ENCODE assay signal across 1 cellular context in genomic region chr20:50928469-50928868, GRCh38.
A peak's percentile ranks its signal among the peaks of the same experiment; 100 is the strongest.
TF ChIP-seq lines count a peak whose summit lies in the region.

No MANE protein-coding gene starts in this region.

TF ChIP-seq in HepG2, 621 proteins besides CTCF, POLR2A, EP300 and RAD21:
- TF ChIP-seq PHF5A (CRISPR knock-in tag; IDR thresholded peaks at IDR 0.05; ENCODE audit: low read depth, unreplicated experiment) (no peak), DBP (CRISPR knock-in tag; IDR thresholded peaks at IDR 0.05; ENCODE audit: not compliant biosample characterization) (no peak), ZBED4 (CRISPR knock-in tag; IDR thresholded peaks at IDR 0.05; ENCODE audit: borderline replicate concordance) (no peak), POLR2G (IDR thresholded peaks at IDR 0.05; ENCODE audit: low read depth, low read length) (peak; percentile 18; the same call in 1 of the 2 replicates), CENPX (CRISPR knock-in tag; IDR thresholded peaks at IDR 0.05) (no peak), DMAP1 (CRISPR knock-in tag; IDR thresholded peaks at IDR 0.05) (no peak), CC2D1A (CRISPR knock-in tag; IDR thresholded peaks at IDR 0.05) (0 out of 2 replicates have a peak, but pooled peaks have one; percentile 11), ZSCAN25 (CRISPR knock-in tag; IDR thresholded peaks at IDR 0.05) (no peak), ZNF556 (CRISPR knock-in tag; IDR thresholded peaks at IDR 0.05; ENCODE audit: borderline replicate concordance) (no peak), CBX5 (CRISPR knock-in tag; IDR thresholded peaks at IDR 0.05; ENCODE audit: borderline replicate concordance) (no peak), ZNF367 (CRISPR knock-in tag; IDR thresholded peaks at IDR 0.05; ENCODE audit: borderline replicate concordance) (0 out of 2 replicates have a peak, but pooled peaks have one; percentile 15)
